In the genomic region with DNA sequence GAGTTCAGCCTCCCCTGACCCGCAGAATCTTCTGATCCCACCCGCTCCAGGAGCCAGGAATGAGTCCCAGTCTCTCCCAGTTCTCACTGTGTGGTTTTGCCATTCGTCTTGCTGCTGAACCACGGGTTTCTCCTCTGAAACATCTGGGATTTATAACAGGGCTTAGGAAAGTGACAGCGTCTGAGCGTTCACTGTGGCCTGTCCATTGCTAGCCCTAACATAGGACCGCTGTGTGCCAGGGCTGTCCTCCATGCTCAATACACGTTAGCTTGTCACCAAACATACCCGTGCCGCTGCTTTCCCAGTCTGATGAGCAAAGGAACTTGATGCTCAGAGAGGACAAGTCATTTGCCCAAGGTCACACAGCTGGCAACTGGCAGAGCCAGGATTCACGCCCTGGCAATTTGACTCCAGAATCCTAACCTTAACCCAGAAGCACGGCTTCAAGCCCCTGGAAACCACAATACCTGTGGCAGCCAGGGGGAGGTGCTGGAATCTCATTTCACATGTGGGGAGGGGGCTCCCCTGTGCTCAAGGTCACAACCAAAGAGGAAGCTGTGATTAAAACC, we compare ENCODE assay signal across 1 cellular context.
TF ChIP-seq lines count a peak whose summit lies in the region.

No MANE protein-coding gene starts in this region.

TF ChIP-seq in IMR-90, 13 proteins besides CTCF, POLR2A, EP300 and RAD21:
- TF ChIP-seq SMC3 (IDR thresholded peaks at IDR 0.05; ENCODE audit: low read depth, low read length) (no peak), USF2 (IDR thresholded peaks at IDR 0.05; ENCODE audit: low read depth, low read length) (no peak), MAFK (IDR thresholded peaks at IDR 0.05; ENCODE audit: low read depth, low read length) (no peak), RCOR1 (IDR thresholded peaks at IDR 0.05; ENCODE audit: insufficient replicate concordance, low read length) (no peak), MAZ (IDR thresholded peaks at IDR 0.05; ENCODE audit: borderline replicate concordance, low read depth, low read length) (no peak), CEBPB (IDR thresholded peaks at IDR 0.05; ENCODE audit: low read depth, low read length) (no peak), NFE2L2 (IDR thresholded peaks at IDR 0.05; ENCODE audit: low read depth, low read length) (no peak), CHD1 (IDR thresholded peaks at IDR 0.05; ENCODE audit: low read depth, low read length) (no peak), FOS (IDR thresholded peaks at IDR 0.05; ENCODE audit: low read depth, low read length) (no peak)
- TF ChIP-seq, protein P1, sequence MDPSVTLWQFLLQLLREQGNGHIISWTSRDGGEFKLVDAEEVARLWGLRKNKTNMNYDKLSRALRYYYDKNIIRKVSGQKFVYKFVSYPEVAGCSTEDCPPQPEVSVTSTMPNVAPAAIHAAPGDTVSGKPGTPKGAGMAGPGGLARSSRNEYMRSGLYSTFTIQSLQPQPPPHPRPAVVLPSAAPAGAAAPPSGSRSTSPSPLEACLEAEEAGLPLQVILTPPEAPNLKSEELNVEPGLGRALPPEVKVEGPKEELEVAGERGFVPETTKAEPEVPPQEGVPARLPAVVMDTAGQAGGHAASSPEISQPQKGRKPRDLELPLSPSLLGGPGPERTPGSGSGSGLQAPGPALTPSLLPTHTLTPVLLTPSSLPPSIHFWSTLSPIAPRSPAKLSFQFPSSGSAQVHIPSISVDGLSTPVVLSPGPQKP (IDR thresholded peaks at IDR 0.05; ENCODE audit: borderline replicate concordance, low read depth, low read length): no peak
